ENCODE assay signal across 12 cellular contexts in the genomic region with DNA sequence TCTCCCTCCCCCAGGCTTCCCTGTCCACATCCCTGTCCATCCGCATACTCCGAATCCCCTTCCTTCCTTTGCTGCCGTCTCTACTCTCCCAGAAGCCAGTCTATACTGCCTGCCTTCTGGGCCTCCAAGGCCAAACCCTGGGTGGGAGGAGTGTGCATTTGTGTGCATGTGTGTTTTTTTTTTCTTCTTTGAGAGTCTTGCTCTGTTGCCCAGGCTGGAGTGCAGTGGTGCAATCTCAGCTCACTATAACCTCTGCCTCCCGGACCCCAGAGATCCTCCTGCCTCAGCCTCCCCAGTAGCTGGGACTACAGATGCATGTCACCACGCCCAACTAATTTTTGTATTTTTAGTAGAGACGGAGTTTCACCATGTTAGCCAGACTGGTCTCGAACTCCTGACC. TPM values are rescaled to one million over a fixed set of nuclear protein-coding genes. Genes with fewer than 3 reads are reported as not detected.
"Had no signal": no experiment of that assay in that cellular context is flagged by ENCODE, and none has a peak within 500 bp of the region (broad histone marks: within the 10 kb centered on the region; RNA-seq: fewer than 3 reads in every experiment).

No MANE protein-coding gene starts in this region.

RNA-seq across cellular contexts. Expression of gene SPATA32, which starts 8.7 kb away (rescaled TPM):
- total RNA-seq: esophagus muscularis mucosa, foreskin keratinocyte, heart left ventricle, kidney epithelial cell, lower leg skin, mesothelial cell of epicardium, pulmonary artery endothelial cell, right atrium auricular region, smooth muscle cell, subcutaneous adipose tissue, thoracic aorta, uterus had no signal
- polyA plus RNA-seq: foreskin keratinocyte, heart left ventricle, smooth muscle cell had no signal
